1 cellular context compared by ENCODE assay signal in the genomic region with DNA sequence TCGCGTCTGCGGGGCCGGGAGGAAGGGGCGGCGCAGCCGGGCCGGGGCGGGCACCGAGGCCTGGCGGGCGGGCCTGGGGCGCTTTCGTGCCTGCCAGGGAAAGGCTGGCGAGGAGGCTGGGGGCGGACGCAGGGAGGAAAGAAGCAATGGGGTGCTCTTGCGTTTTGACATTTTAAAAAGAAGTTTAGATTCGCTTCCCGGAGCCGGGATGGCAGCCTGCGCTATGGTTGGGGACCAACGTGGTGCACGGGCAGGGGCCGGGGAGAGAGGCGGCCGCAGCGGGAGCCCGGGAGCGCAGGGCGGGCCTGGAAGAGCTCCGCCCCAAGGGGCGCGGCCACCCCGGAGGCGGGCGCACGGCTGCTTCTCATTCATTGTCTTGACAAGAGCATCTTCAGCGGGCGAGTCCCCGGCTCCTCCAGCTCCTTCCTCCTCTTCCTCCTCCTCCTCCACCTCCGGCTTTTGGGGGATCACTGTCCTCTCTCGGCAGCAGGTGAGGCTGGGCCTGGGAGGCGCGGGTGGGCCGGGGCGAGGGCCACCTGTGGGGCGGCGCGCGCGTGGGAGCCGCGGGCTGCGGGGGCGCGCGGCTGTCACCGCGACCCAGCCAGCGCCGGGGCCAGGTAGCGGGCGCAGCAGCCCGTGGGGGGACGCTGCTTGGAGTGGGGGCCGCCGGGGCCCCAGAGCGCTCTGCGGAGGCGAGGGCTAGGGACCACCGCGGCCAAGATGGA.
TF ChIP-seq lines count a peak whose summit lies in the region.

A gene (plus strand): TSS at position 367 of the 725 bp plus-strand sequence. CDS start 1,608 bp downstream, outside the sequence.

TF ChIP-seq in GM12878, 131 proteins besides CTCF, POLR2A, EP300 and RAD21 (continued from another document):
- peak; percentile 6; the same call in 1 of the 2 replicates for TF ChIP-seq TCF12 (IDR thresholded peaks at IDR 0.05; ENCODE audit: low read depth, low read length)
- TF ChIP-seq ZNF217 (IDR thresholded peaks at IDR 0.05): peak; percentile 83
- TF ChIP-seq MTA3 (IDR thresholded peaks at IDR 0.05; ENCODE audit: borderline replicate concordance, low read length): no peak
- TF ChIP-seq, protein P1, sequence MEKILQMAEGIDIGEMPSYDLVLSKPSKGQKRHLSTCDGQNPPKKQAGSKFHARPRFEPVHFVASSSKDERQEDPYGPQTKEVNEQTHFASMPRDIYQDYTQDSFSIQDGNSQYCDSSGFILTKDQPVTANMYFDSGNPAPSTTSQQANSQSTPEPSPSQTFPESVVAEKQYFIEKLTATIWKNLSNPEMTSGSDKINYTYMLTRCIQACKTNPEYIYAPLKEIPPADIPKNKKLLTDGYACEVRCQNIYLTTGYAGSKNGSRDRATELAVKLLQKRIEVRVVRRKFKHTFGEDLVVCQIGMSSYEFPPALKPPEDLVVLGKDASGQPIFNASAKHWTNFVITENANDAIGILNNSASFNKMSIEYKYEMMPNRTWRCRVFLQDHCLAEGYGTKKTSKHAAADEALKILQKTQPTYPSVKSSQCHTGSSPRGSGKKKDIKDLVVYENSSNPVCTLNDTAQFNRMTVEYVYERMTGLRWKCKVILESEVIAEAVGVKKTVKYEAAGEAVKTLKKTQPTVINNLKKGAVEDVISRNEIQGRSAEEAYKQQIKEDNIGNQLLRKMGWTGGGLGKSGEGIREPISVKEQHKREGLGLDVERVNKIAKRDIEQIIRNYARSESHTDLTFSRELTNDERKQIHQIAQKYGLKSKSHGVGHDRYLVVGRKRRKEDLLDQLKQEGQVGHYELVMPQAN (conservative IDR thresholded peaks at IDR 0.05): peak; percentile 83; the same call in 1 of the 2 replicates
- TF ChIP-seq, protein P2, sequence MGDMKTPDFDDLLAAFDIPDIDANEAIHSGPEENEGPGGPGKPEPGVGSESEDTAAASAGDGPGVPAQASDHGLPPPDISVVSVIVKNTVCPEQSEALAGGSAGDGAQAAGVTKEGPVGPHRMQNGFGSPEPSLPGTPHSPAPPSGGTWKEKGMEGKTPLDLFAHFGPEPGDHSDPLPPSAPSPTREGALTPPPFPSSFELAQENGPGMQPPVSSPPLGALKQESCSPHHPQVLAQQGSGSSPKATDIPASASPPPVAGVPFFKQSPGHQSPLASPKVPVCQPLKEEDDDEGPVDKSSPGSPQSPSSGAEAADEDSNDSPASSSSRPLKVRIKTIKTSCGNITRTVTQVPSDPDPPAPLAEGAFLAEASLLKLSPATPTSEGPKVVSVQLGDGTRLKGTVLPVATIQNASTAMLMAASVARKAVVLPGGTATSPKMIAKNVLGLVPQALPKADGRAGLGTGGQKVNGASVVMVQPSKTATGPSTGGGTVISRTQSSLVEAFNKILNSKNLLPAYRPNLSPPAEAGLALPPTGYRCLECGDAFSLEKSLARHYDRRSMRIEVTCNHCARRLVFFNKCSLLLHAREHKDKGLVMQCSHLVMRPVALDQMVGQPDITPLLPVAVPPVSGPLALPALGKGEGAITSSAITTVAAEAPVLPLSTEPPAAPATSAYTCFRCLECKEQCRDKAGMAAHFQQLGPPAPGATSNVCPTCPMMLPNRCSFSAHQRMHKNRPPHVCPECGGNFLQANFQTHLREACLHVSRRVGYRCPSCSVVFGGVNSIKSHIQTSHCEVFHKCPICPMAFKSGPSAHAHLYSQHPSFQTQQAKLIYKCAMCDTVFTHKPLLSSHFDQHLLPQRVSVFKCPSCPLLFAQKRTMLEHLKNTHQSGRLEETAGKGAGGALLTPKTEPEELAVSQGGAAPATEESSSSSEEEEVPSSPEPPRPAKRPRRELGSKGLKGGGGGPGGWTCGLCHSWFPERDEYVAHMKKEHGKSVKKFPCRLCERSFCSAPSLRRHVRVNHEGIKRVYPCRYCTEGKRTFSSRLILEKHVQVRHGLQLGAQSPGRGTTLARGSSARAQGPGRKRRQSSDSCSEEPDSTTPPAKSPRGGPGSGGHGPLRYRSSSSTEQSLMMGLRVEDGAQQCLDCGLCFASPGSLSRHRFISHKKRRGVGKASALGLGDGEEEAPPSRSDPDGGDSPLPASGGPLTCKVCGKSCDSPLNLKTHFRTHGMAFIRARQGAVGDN (IDR thresholded peaks at IDR 0.05): 0 out of 2 replicates have a peak, but pooled peaks have one; percentile 18
- TF ChIP-seq NR2C1 (IDR thresholded peaks at IDR 0.05): 0 out of 2 replicates have a peak, but pooled peaks have one; percentile 24
- TF ChIP-seq CREM (IDR thresholded peaks at IDR 0.05; ENCODE audit: low read depth): 0 out of 2 replicates have a peak, but pooled peaks have one; percentile 17
- TF ChIP-seq LARP7 (IDR thresholded peaks at IDR 0.05): peak; percentile 95
- TF ChIP-seq, protein P3, sequence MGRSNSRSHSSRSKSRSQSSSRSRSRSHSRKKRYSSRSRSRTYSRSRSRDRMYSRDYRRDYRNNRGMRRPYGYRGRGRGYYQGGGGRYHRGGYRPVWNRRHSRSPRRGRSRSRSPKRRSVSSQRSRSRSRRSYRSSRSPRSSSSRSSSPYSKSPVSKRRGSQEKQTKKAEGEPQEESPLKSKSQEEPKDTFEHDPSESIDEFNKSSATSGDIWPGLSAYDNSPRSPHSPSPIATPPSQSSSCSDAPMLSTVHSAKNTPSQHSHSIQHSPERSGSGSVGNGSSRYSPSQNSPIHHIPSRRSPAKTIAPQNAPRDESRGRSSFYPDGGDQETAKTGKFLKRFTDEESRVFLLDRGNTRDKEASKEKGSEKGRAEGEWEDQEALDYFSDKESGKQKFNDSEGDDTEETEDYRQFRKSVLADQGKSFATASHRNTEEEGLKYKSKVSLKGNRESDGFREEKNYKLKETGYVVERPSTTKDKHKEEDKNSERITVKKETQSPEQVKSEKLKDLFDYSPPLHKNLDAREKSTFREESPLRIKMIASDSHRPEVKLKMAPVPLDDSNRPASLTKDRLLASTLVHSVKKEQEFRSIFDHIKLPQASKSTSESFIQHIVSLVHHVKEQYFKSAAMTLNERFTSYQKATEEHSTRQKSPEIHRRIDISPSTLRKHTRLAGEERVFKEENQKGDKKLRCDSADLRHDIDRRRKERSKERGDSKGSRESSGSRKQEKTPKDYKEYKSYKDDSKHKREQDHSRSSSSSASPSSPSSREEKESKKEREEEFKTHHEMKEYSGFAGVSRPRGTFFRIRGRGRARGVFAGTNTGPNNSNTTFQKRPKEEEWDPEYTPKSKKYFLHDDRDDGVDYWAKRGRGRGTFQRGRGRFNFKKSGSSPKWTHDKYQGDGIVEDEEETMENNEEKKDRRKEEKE (IDR thresholded peaks at IDR 0.05): peak; percentile 73
- TF ChIP-seq SMARCA5 (IDR thresholded peaks at IDR 0.05): peak; percentile 87
- peak; percentile 70 for TF ChIP-seq NR2F1 (conservative IDR thresholded peaks at IDR 0.05)
- TF ChIP-seq, protein P4, sequence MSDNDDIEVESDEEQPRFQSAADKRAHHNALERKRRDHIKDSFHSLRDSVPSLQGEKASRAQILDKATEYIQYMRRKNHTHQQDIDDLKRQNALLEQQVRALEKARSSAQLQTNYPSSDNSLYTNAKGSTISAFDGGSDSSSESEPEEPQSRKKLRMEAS (IDR thresholded peaks at IDR 0.05; ENCODE audit: low read depth, low read length): peak; percentile 45; the same call in 1 of the 2 replicates
- no peak for TF ChIP-seq TARDBP (IDR thresholded peaks at IDR 0.05; ENCODE audit: borderline replicate concordance)
- peak; percentile 90 for TF ChIP-seq GATAD2B (conservative IDR thresholded peaks at IDR 0.05; ENCODE audit: low read depth)
- peak; percentile 37; the same call in 1 of the 2 replicates for TF ChIP-seq MXI1 (IDR thresholded peaks at IDR 0.05; ENCODE audit: low read depth, low read length)
- peak; percentile 65; the same call in 2 of the 3 replicates for TF ChIP-seq POU2F2 (IDR thresholded peaks at IDR 0.05; ENCODE audit: borderline replicate concordance, low read depth, low read length)
- peak in 1 of 2 experiments; percentile 60; a peak in 1 of 3 replicates for TF ChIP-seq EGR1 (IDR thresholded peaks at IDR 0.05; ENCODE audit: borderline replicate concordance in 1 of 2, low read depth in 2 of 2, low read length in 2 of 2)
- TF ChIP-seq BACH1 (IDR thresholded peaks at IDR 0.05; ENCODE audit: borderline replicate concordance): peak; percentile 75; the same call in 1 of the 2 replicates
- TF ChIP-seq, protein P5, sequence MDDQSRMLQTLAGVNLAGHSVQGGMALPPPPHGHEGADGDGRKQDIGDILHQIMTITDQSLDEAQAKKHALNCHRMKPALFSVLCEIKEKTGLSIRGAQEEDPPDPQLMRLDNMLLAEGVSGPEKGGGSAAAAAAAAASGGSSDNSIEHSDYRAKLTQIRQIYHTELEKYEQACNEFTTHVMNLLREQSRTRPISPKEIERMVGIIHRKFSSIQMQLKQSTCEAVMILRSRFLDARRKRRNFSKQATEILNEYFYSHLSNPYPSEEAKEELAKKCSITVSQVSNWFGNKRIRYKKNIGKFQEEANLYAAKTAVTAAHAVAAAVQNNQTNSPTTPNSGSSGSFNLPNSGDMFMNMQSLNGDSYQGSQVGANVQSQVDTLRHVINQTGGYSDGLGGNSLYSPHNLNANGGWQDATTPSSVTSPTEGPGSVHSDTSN (IDR thresholded peaks at IDR 0.05; ENCODE audit: insufficient replicate concordance, low read depth, low read length): peak; percentile 52
- TF ChIP-seq, protein P6, sequence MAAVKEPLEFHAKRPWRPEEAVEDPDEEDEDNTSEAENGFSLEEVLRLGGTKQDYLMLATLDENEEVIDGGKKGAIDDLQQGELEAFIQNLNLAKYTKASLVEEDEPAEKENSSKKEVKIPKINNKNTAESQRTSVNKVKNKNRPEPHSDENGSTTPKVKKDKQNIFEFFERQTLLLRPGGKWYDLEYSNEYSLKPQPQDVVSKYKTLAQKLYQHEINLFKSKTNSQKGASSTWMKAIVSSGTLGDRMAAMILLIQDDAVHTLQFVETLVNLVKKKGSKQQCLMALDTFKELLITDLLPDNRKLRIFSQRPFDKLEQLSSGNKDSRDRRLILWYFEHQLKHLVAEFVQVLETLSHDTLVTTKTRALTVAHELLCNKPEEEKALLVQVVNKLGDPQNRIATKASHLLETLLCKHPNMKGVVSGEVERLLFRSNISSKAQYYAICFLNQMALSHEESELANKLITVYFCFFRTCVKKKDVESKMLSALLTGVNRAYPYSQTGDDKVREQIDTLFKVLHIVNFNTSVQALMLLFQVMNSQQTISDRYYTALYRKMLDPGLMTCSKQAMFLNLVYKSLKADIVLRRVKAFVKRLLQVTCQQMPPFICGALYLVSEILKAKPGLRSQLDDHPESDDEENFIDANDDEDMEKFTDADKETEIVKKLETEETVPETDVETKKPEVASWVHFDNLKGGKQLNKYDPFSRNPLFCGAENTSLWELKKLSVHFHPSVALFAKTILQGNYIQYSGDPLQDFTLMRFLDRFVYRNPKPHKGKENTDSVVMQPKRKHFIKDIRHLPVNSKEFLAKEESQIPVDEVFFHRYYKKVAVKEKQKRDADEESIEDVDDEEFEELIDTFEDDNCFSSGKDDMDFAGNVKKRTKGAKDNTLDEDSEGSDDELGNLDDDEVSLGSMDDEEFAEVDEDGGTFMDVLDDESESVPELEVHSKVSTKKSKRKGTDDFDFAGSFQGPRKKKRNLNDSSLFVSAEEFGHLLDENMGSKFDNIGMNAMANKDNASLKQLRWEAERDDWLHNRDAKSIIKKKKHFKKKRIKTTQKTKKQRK (IDR thresholded peaks at IDR 0.05; ENCODE audit: low read depth, low read length): no peak
- 0 out of 2 replicates have a peak, but pooled peaks have one; percentile 11 for TF ChIP-seq TCF3 (IDR thresholded peaks at IDR 0.05; ENCODE audit: borderline replicate concordance, insufficient read depth, low read depth, low read length)
- peak; percentile 96 for TF ChIP-seq TAF1 (IDR thresholded peaks at IDR 0.05; ENCODE audit: borderline replicate concordance, low read depth, low read length)
- peak; percentile 73 for TF ChIP-seq POLR2AphosphoS5 (IDR thresholded peaks at IDR 0.05; ENCODE audit: low read length)
- no peak for TF ChIP-seq SREBF2 (IDR thresholded peaks at IDR 0.05; ENCODE audit: low read length)
- TF ChIP-seq BHLHE40 (IDR thresholded peaks at IDR 0.05; ENCODE audit: borderline replicate concordance in 1 of 2, low read depth in 2 of 2, low read length in 1 of 2): peak; percentile 36 to 75; a peak in 2 of 4 replicates
- TF ChIP-seq ZSCAN29 (IDR thresholded peaks at IDR 0.05): 0 out of 2 replicates have a peak, but pooled peaks have one; percentile 62
- peak; percentile 95 for TF ChIP-seq NFXL1 (IDR thresholded peaks at IDR 0.05; ENCODE audit: borderline replicate concordance)
- peak; percentile 79; the same call in 1 of the 2 replicates for TF ChIP-seq RB1 (IDR thresholded peaks at IDR 0.05; ENCODE audit: borderline replicate concordance)
- peak; percentile 37; the same call in 1 of the 2 replicates for TF ChIP-seq ZBED1 (IDR thresholded peaks at IDR 0.05; ENCODE audit: borderline replicate concordance)
- no peak for TF ChIP-seq CHD2 (IDR thresholded peaks at IDR 0.05; ENCODE audit: borderline replicate concordance, low read depth, low read length)
- TF ChIP-seq, protein P7, sequence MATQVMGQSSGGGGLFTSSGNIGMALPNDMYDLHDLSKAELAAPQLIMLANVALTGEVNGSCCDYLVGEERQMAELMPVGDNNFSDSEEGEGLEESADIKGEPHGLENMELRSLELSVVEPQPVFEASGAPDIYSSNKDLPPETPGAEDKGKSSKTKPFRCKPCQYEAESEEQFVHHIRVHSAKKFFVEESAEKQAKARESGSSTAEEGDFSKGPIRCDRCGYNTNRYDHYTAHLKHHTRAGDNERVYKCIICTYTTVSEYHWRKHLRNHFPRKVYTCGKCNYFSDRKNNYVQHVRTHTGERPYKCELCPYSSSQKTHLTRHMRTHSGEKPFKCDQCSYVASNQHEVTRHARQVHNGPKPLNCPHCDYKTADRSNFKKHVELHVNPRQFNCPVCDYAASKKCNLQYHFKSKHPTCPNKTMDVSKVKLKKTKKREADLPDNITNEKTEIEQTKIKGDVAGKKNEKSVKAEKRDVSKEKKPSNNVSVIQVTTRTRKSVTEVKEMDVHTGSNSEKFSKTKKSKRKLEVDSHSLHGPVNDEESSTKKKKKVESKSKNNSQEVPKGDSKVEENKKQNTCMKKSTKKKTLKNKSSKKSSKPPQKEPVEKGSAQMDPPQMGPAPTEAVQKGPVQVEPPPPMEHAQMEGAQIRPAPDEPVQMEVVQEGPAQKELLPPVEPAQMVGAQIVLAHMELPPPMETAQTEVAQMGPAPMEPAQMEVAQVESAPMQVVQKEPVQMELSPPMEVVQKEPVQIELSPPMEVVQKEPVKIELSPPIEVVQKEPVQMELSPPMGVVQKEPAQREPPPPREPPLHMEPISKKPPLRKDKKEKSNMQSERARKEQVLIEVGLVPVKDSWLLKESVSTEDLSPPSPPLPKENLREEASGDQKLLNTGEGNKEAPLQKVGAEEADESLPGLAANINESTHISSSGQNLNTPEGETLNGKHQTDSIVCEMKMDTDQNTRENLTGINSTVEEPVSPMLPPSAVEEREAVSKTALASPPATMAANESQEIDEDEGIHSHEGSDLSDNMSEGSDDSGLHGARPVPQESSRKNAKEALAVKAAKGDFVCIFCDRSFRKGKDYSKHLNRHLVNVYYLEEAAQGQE (IDR thresholded peaks at IDR 0.05; ENCODE audit: low read depth, low read length): no peak
- TF ChIP-seq, protein P8, sequence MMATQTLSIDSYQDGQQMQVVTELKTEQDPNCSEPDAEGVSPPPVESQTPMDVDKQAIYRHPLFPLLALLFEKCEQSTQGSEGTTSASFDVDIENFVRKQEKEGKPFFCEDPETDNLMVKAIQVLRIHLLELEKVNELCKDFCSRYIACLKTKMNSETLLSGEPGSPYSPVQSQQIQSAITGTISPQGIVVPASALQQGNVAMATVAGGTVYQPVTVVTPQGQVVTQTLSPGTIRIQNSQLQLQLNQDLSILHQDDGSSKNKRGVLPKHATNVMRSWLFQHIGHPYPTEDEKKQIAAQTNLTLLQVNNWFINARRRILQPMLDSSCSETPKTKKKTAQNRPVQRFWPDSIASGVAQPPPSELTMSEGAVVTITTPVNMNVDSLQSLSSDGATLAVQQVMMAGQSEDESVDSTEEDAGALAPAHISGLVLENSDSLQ (IDR thresholded peaks at IDR 0.05): peak; percentile 12; the same call in 1 of the 2 replicates
- TF ChIP-seq, protein P9, sequence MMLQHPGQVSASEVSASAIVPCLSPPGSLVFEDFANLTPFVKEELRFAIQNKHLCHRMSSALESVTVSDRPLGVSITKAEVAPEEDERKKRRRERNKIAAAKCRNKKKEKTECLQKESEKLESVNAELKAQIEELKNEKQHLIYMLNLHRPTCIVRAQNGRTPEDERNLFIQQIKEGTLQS (IDR thresholded peaks at IDR 0.05; ENCODE audit: borderline replicate concordance, extremely low read depth, low read depth, low read length): no peak
TF ChIP-seq in GM12878: peak in this region for 29.
